ENCODE assay signal across 1 cellular context in the genomic region with DNA sequence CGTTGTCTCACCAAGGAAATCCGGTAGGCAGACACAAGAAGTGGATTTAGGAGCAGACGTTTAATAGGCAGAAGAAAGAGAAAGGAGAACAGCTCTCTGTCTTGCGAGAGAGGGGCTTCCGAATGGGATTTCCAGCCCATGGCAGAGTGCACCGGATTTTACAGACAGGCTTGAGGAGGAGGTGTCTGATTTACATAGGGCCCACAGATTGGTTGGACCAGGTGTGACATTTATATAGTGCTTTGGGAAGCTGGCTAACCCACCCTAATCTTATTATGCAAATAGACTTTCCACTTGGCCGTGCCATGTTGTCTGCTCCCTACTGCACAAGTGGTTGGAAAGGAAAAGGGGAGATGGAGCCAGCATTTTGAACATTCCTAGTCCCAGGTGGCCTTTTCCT.
TF ChIP-seq lines count a peak whose summit lies in the region.

No MANE protein-coding gene starts in this region.

TF ChIP-seq in SK-N-SH, 30 proteins besides CTCF, POLR2A, EP300 and RAD21 (continued from another document):
- no peak for TF ChIP-seq GABPA (IDR thresholded peaks at IDR 0.05; ENCODE audit: low read depth)
- TF ChIP-seq CHD2 (IDR thresholded peaks at IDR 0.05; ENCODE audit: low read length, partially characterized antibody): no peak
- TF ChIP-seq NRF1 (IDR thresholded peaks at IDR 0.05; ENCODE audit: low read depth, low read length): no peak
- TF ChIP-seq JUND (IDR thresholded peaks at IDR 0.05): no peak
TF ChIP-seq in SK-N-SH: peak in this region for 0.
